2 cellular contexts compared by ENCODE assay signal in genomic region chr2:196266351-196266750, GRCh38.
TF ChIP-seq lines count a peak whose summit lies in the region.

No MANE protein-coding gene starts in this region.

TF ChIP-seq in SK-N-SH, 30 proteins besides CTCF, POLR2A, EP300 and RAD21 (continued from another document):
- TF ChIP-seq IRF3 (IDR thresholded peaks at IDR 0.05; ENCODE audit: low read depth, low read length): no peak
TF ChIP-seq in SK-N-SH: peak in this region for 0.

TF ChIP-seq in SK-N-SH treated with all-trans-retinoic acid at 6 μM for 48 hours, 23 proteins besides CTCF, POLR2A, EP300 and RAD21:
- no peak for TF ChIP-seq TSHZ2 (CRISPR knock-in tag; IDR thresholded peaks at IDR 0.05)
